Comparison of ENCODE assay signal across 11 cellular contexts in the genomic region with DNA sequence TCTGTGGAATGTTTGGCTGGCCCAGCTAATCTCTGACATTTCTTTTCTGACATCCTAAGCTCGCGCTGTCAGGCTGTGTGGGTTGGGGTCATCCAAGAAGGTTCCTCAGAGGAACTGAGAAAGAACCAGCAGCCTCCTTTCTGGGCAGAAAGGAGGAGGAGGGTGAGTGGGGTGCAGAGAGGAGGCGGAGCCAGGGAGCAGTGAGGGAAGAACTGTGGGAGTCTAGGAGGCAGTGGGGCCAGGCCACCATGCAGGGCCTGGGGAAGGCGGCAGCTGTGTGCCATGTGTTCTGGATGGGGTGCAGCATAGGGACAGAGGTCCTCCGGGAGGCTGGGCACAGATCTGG. TPM values are rescaled to one million over a fixed set of nuclear protein-coding genes. Genes with fewer than 3 reads are reported as not detected.
DNase-seq lines count a peak whose midpoint lies in the region; ATAC-seq and TF ChIP-seq lines count a peak whose summit lies in the region.
"Had no signal": no experiment of that assay in that cellular context is flagged by ENCODE, and none has a peak within 500 bp of the region (broad histone marks: within the 10 kb centered on the region; RNA-seq: fewer than 3 reads in every experiment).

No MANE protein-coding gene starts in this region.

- peak overlapping the region; percentile 50 for H3K4me3 Mint-ChIP-seq in T-helper 17 cell

- H3K27ac ChIP-seq in mucosa of rectum (ENCODE audit: low read depth in 2 of 2, low read length in 2 of 2) = peak overlapping the region; percentile 42 to 43
- H3K27ac ChIP-seq: ascending aorta had no signal

- peaks cover 3 to 12% of the 10 kb centered on the region in 2 donors for H3K4me1 ChIP-seq in mucosa of rectum (ENCODE audit: control insufficient read depth in 2 of 2, insufficient read depth in 2 of 2, low read length in 2 of 2)

- peaks cover 15% of the 10 kb centered on the region for H3K4me1 Mint-ChIP-seq in T-helper 17 cell

- H3K36me3 ChIP-seq in GM06990 (ENCODE audit: control insufficient read depth, insufficient read depth, low read length) = peaks cover 50% of the 10 kb centered on the region
- H3K36me3 ChIP-seq in mucosa of rectum (ENCODE audit: control insufficient read depth in 2 of 2, insufficient read depth in 2 of 2, low read length in 2 of 2) = no peaks in the 10 kb centered on the region
- H3K36me3 ChIP-seq: ascending aorta had no signal

- no peaks in the 10 kb centered on the region for H3K36me3 Mint-ChIP-seq in T-helper 17 cell (ENCODE audit: low read depth)

- H3K27me3 ChIP-seq in GM06990 (replicated peaks; ENCODE audit: control insufficient read depth, insufficient read depth, low read length) = no peaks in the 10 kb centered on the region
- H3K27me3 ChIP-seq in mucosa of rectum (ENCODE audit: control insufficient read depth in 2 of 2, insufficient read depth in 2 of 2, low read length in 2 of 2) = peaks cover 7 to 24% of the 10 kb centered on the region in 2 donors
- H3K27me3 ChIP-seq: ascending aorta had no signal

- no peak for DNase-seq in GM06990 (ENCODE audit: extremely low read depth, insufficient read length)
- no peak for DNase-seq in T-helper 17 cell
- no peak for DNase-seq in glomerular visceral epithelial cell (ENCODE audit: extremely low spot score)
- DNase-seq in H4 (ENCODE audit: low spot score) = no peak
- DNase-seq in mesenteric fat pad (ENCODE audit: low spot score) = no peak
- no peak for DNase-seq in HK-2 (ENCODE audit: unreplicated experiment)
- DNase-seq: NCI-H2107, T-helper 9 cell had no signal

- ATAC-seq in GM19351 (IDR thresholded peaks at IDR 0.05; ENCODE audit: unreplicated experiment) (peak; percentile 36), T-helper 17 cell (no peak)

- H3K9me3 ChIP-seq in T-helper 17 cell (ENCODE audit: control insufficient read depth, low read length, poor library complexity, severe bottlenecking) (no peaks in the 10 kb centered on the region), mucosa of rectum (ENCODE audit: control insufficient read depth in 2 of 2, low read length in 2 of 2) (no peaks in the 10 kb centered on the region)
- H3K9me3 ChIP-seq: ascending aorta had no signal

- TF ChIP-seq CTCF in GM06990 (IDR thresholded peaks at IDR 0.05; ENCODE audit: insufficient read depth, low read length, poor library complexity, severe bottlenecking) = no peak

- no peak overlapping the region for H3K9ac ChIP-seq in mucosa of rectum (ENCODE audit: low read depth in 1 of 2, low read length in 2 of 2)

- no peaks in the 10 kb centered on the region for H3K27me3 Mint-ChIP-seq in T-helper 17 cell

- H3K27ac Mint-ChIP-seq in T-helper 17 cell = no peak overlapping the region

- peak overlapping the region; percentile 94 for H3K4me3 ChIP-seq in GM06990 (replicated peaks; ENCODE audit: low read depth, low read length)
- H3K4me3 ChIP-seq in mucosa of rectum (ENCODE audit: low read length in 2 of 2) = peak overlapping the region in 1 of 2 donors; percentile 15
- H3K4me3 ChIP-seq: ascending aorta had no signal

RNA-seq across cellular contexts. Expression of a gene that starts 5.3 kb away (rescaled TPM):
- 1 to 10 TPM; 2.2 to 3.6 TPM for total RNA-seq in T-helper 17 cell
- 0.53 and 0.91 TPM in 2 replicates for total RNA-seq in H4 (2014; rRNA removed; shearing (Covaris generic))
- 2.1 TPM for total RNA-seq in mesenteric fat pad

RNA-seq across cellular contexts. Expression of a gene that starts 32.5 kb away (rescaled TPM):
- total RNA-seq in T-helper 17 cell (10 to 100 TPM; 28.0 to 28.2 TPM), mesenteric fat pad (32.4 TPM)
- 78.0 and 83.9 TPM in 2 replicates for total RNA-seq in H4 (2014; rRNA removed; shearing (Covaris generic))
